ENCODE assay signal across 16 cellular contexts in the genomic region with DNA sequence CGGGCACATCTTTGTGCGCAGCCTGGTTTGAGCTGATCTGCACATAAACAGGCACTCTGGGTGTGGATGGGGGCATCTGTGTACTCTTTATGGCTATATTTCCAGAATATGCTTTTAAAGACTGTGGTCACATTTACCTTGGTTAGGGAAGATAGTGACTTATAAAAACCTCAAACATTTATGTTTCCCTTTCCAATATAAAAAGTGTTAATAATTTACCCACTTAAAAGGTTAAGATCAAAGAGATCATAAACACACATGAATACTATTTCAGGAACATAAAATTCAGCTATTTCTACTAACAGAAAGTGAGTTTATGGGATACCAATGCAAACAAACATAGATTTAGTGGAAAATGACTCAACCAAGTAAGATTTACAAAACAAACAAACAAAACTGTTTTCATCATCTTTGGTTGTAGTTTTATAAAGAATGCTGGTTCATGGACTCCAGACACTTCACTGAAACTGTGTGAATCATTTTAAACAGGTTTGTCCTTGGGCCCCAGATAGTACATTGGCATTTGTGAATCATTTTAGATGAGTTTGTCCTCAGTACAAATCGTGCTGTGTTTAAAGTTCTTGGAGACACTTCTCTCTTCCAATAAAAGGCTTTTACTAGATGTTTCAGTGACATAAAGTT.
DNase-seq lines count a peak whose midpoint lies in the region; FAIRE-seq and TF ChIP-seq lines count a peak whose summit lies in the region.
"Had no signal": no experiment of that assay in that cellular context is flagged by ENCODE, and none has a peak within 500 bp of the region (broad histone marks: within the 10 kb centered on the region; RNA-seq: fewer than 3 reads in every experiment).

No MANE protein-coding gene starts in this region.

- no peak overlapping the region for H3K27ac Mint-ChIP-seq in activated CD4-positive, alpha-beta T cell treated with anti-CD3 and anti-CD28 coated beads, Interleukin-2, amount 10 ng/mL, durations not matched to agents 7 days and 5 days
- H3K27ac Mint-ChIP-seq: activated CD4-positive, alpha-beta T cell treated with anti-CD3 and anti-CD28 coated beads for 36 hours had no signal

- H3K4me3 ChIP-seq in LNCaP clone FGC (ENCODE audit: low read depth, low read length) (no peak overlapping the region), tibial artery (no peak overlapping the region), kidney (ENCODE audit: low read length in 2 of 2) (no peak overlapping the region)

- no peaks in the 10 kb centered on the region for H3K4me1 Mint-ChIP-seq in activated CD4-positive, alpha-beta T cell treated with anti-CD3 and anti-CD28 coated beads, Interleukin-2, amount 10 ng/mL, durations not matched to agents 7 days and 5 days
- H3K4me1 Mint-ChIP-seq: activated CD4-positive, alpha-beta T cell treated with anti-CD3 and anti-CD28 coated beads for 36 hours had no signal

- peak; percentile 73 for DNase-seq in LNCaP clone FGC (ENCODE audit: low read depth)
- DNase-seq in astrocyte of the hippocampus (ENCODE audit: low read depth, low spot score) = peak; percentile 8
- peak; percentile 32 for DNase-seq in iris pigment epithelial cell (ENCODE audit: low read depth)
- DNase-seq in tibial artery = no peak
- no peak for DNase-seq in activated CD4-positive, alpha-beta T cell treated with anti-CD3 and anti-CD28 coated beads, Interleukin-2, amount 10 ng/mL, durations not matched to agents 7 days and 5 days
- no peak for DNase-seq in kidney
- DNase-seq in RPMI8226 = no peak
- DNase-seq: activated CD4-positive, alpha-beta T cell treated with anti-CD3 and anti-CD28 coated beads for 36 hours; activated CD8-positive, alpha-beta memory T cell treated with anti-CD3 and anti-CD28 coated beads, Interleukin-2, amount 50 U/mL, for 48 hours; brain microvascular endothelial cell; foreskin melanocyte; mesendoderm; NCI-H2107; right cardiac atrium; stimulated activated CD4-positive, alpha-beta T cell treated with anti-CD3 and anti-CD28 coated beads, Interleukin-2, amount 100 ng/mL, for 48 hours; T-helper 2 cell had no signal

- H3K27me3 Mint-ChIP-seq in activated CD4-positive, alpha-beta T cell treated with anti-CD3 and anti-CD28 coated beads, Interleukin-2, amount 10 ng/mL, durations not matched to agents 7 days and 5 days = peaks cover 13% of the 10 kb centered on the region

- H3K36me3 Mint-ChIP-seq in activated CD4-positive, alpha-beta T cell treated with anti-CD3 and anti-CD28 coated beads, Interleukin-2, amount 10 ng/mL, durations not matched to agents 7 days and 5 days (ENCODE audit: low read depth) = no peaks in the 10 kb centered on the region

- H3K4me3 Mint-ChIP-seq in activated CD4-positive, alpha-beta T cell treated with anti-CD3 and anti-CD28 coated beads, Interleukin-2, amount 10 ng/mL, durations not matched to agents 7 days and 5 days = no peak overlapping the region
- H3K4me3 Mint-ChIP-seq: activated CD4-positive, alpha-beta T cell treated with anti-CD3 and anti-CD28 coated beads for 36 hours had no signal

- no peaks in the 10 kb centered on the region for H3K27me3 ChIP-seq in tibial artery
- H3K27me3 ChIP-seq: brain microvascular endothelial cell had no signal

- H3K4me1 ChIP-seq in tibial artery (peaks cover 0 to 93% (median 49%) of the 10 kb centered on the region in 4 donors), kidney (ENCODE audit: control insufficient read depth in 1 of 2, insufficient read depth in 1 of 2, low read depth in 1 of 2, low read length in 2 of 2) (no peaks in the 10 kb centered on the region)

- TF ChIP-seq CTCF in LNCaP clone FGC (IDR thresholded peaks at IDR 0.05; ENCODE audit: control insufficient read depth, extremely low read depth, insufficient read depth) (no peak), tibial artery (IDR thresholded peaks at IDR 0.05) (no peak), kidney (IDR thresholded peaks at IDR 0.05; ENCODE audit: borderline replicate concordance, extremely low read depth, insufficient read depth) (no peak)

- POLR2A ChIA-PET in activated CD4-positive, alpha-beta T cell treated with anti-CD3 and anti-CD28 coated beads, Interleukin-2, amount 10 ng/mL, durations not matched to agents 7 days and 5 days (lab: Charles Lee) = no interaction called here

- no peaks in the 10 kb centered on the region for H3K9me3 Mint-ChIP-seq in activated CD4-positive, alpha-beta T cell treated with anti-CD3 and anti-CD28 coated beads, Interleukin-2, amount 10 ng/mL, durations not matched to agents 7 days and 5 days

- no peak overlapping the region for H3K9ac ChIP-seq in kidney (ENCODE audit: low read length in 2 of 2)

- no peaks in the 10 kb centered on the region for H3K9me3 ChIP-seq in tibial artery
- no peaks in the 10 kb centered on the region for H3K9me3 ChIP-seq in kidney (ENCODE audit: control insufficient read depth in 1 of 2, low read length in 2 of 2)

- CTCF ChIA-PET in activated CD4-positive, alpha-beta T cell treated with anti-CD3 and anti-CD28 coated beads, Interleukin-2, amount 10 ng/mL, durations not matched to agents 7 days and 5 days (lab: Charles Lee) = no interaction called here

- peak overlapping the region; percentile 45 to 83 for H3K27ac ChIP-seq in tibial artery
- no peak overlapping the region for H3K27ac ChIP-seq in kidney (ENCODE audit: low read depth in 2 of 2, low read length in 2 of 2)
- H3K27ac ChIP-seq: brain microvascular endothelial cell had no signal

- H3K36me3 ChIP-seq in tibial artery (no peaks in the 10 kb centered on the region), kidney (ENCODE audit: control insufficient read depth in 1 of 2, insufficient read depth in 2 of 2, low read length in 2 of 2) (no peaks in the 10 kb centered on the region)
- H3K36me3 ChIP-seq: brain microvascular endothelial cell had no signal

- intact Hi-C loops in tibial artery (cut with DNase I; ENCODE audit: low total_unique reads) (no loop called here), kidney (cut with DNase I) (no loop called here)

- no peak for FAIRE-seq in kidney (lab: Jason Lieb, UNC)

Comparison
In these comparisons a context has a peak if more than half of its experiments do, and no peak if none do; other contexts are left out.
1. DNase-seq: peak in LNCaP clone FGC (single experiment), astrocyte of the hippocampus (single experiment) and iris pigment epithelial cell (single experiment); none in tibial artery (0 of 2), activated CD4-positive, alpha-beta T cell treated with anti-CD3 and anti-CD28 coated beads, Interleukin-2, amount 10 ng/mL, durations not matched to agents 7 days and 5 days (single experiment), kidney (single experiment) and RPMI8226 (single experiment).
2. H3K27ac ChIP-seq: peak in tibial artery (2 of 2); none in kidney (0 of 2).